ENCODE assay signal across 36 cellular contexts in genomic region chr4:32189130-32189529, GRCh38.
"Had no signal": no experiment of that assay in that cellular context is flagged by ENCODE, and none has a peak within 500 bp of the region (broad histone marks: within the 10 kb centered on the region; RNA-seq: fewer than 3 reads in every experiment).

No MANE protein-coding gene starts in this region.

- H3K4me1 ChIP-seq: Peyer's patch had no signal

- H3K27me3 ChIP-seq: brain microvascular endothelial cell, Peyer's patch had no signal

- H3K27ac ChIP-seq: brain microvascular endothelial cell, Peyer's patch, WERI-Rb-1 had no signal

- H3K27ac Mint-ChIP-seq: activated CD4-positive, alpha-beta memory T cell treated with anti-CD3 and anti-CD28 coated beads, Interleukin-2, amount 10 ng/mL, durations not matched to agents 7 days and 5 days; activated CD8-positive, alpha-beta memory T cell treated with anti-CD3 and anti-CD28 coated beads, Interleukin-2, amount 10 ng/mL, durations not matched to agents 7 days and 5 days; activated naive CD8-positive, alpha-beta T cell treated with anti-CD3 and anti-CD28 coated beads for 36 hours had no signal

- H3K27me3 Mint-ChIP-seq: activated CD4-positive, alpha-beta memory T cell treated with anti-CD3 and anti-CD28 coated beads, Interleukin-2, amount 10 ng/mL, durations not matched to agents 7 days and 5 days; activated CD8-positive, alpha-beta memory T cell treated with anti-CD3 and anti-CD28 coated beads, Interleukin-2, amount 10 ng/mL, durations not matched to agents 7 days and 5 days; activated naive CD8-positive, alpha-beta T cell treated with anti-CD3 and anti-CD28 coated beads for 36 hours; central memory CD8-positive, alpha-beta T cell had no signal

- DNase-seq: activated CD4-positive, alpha-beta memory T cell treated with anti-CD3 and anti-CD28 coated beads, Interleukin-2, amount 10 ng/mL, durations not matched to agents 7 days and 5 days; activated CD4-positive, alpha-beta T cell treated with anti-CD3 and anti-CD28 coated beads for 1 hour; activated CD4-positive, alpha-beta T cell treated with anti-CD3 and anti-CD28 coated beads for 48 hours; activated CD4-positive, CD25-positive, alpha-beta regulatory T cell; activated CD8-positive, alpha-beta memory T cell treated with anti-CD3 and anti-CD28 coated beads for 24 hours; activated CD8-positive, alpha-beta memory T cell treated with anti-CD3 and anti-CD28 coated beads, Interleukin-2, amount 10 ng/mL, durations not matched to agents 7 days and 5 days; activated CD8-positive, alpha-beta memory T cell treated with anti-CD3 and anti-CD28 coated beads, Interleukin-2, amount 50 U/mL, for 48 hours; activated effector memory CD4-positive, alpha-beta T cell treated with Interleukin-2 at 50 U/mL for 16 hours; activated naive CD4-positive, alpha-beta T cell treated with anti-CD3 and anti-CD28 coated beads, Interleukin-2, amount 50 U/mL, for 16 hours; activated naive CD8-positive, alpha-beta T cell treated with anti-CD3 and anti-CD28 coated beads for 36 hours; activated T-cell treated with anti-CD3 and anti-CD28 coated beads, Interleukin-2, amount 50 U/mL, for 48 hours; amniotic stem cell; brain microvascular endothelial cell; NCI-H146; NCI-H187; NCI-H2029 treated with DMSO at 0.1 percent for 48 hours; NCI-H2107; NCI-H2171; NCI-H2227 treated with DMSO at 0.1 percent for 48 hours; NCI-H446; NCI-H510A treated with DMSO at 0.1 percent for 48 hours; NCI-H526 treated with DMSO at 0.1 percent for 48 hours; NCI-H82; NK-92 treated with Interleukin-12 subunit alpha and Interleukin-12 subunit beta, amount 100 ng/mL, for 24 hours; PC-3; Peyer's patch; RPMI8226; SIG-M5; SW 1271; T-helper 1 cell; T-helper 2 cell; T-helper 9 cell; WERI-Rb-1 had no signal

- H3K4me3 ChIP-seq: K562, Peyer's patch had no signal

- ATAC-seq: activated CD8-positive, alpha-beta memory T cell treated with anti-CD3 and anti-CD28 coated beads, Interleukin-2, amount 10 ng/mL, durations not matched to agents 7 days and 5 days; K562; PC-3; Right ventricle myocardium inferior had no signal

- H3K36me3 ChIP-seq: brain microvascular endothelial cell, Peyer's patch, WERI-Rb-1 had no signal

- H3K4me1 Mint-ChIP-seq: activated CD4-positive, alpha-beta memory T cell treated with anti-CD3 and anti-CD28 coated beads, Interleukin-2, amount 10 ng/mL, durations not matched to agents 7 days and 5 days; activated CD8-positive, alpha-beta memory T cell treated with anti-CD3 and anti-CD28 coated beads, Interleukin-2, amount 10 ng/mL, durations not matched to agents 7 days and 5 days; activated naive CD8-positive, alpha-beta T cell treated with anti-CD3 and anti-CD28 coated beads for 36 hours; central memory CD8-positive, alpha-beta T cell had no signal

- H3K4me3 Mint-ChIP-seq: activated CD4-positive, alpha-beta memory T cell treated with anti-CD3 and anti-CD28 coated beads, Interleukin-2, amount 10 ng/mL, durations not matched to agents 7 days and 5 days; activated CD8-positive, alpha-beta memory T cell treated with anti-CD3 and anti-CD28 coated beads, Interleukin-2, amount 10 ng/mL, durations not matched to agents 7 days and 5 days; activated naive CD8-positive, alpha-beta T cell treated with anti-CD3 and anti-CD28 coated beads for 36 hours; central memory CD8-positive, alpha-beta T cell had no signal

- H3K36me3 Mint-ChIP-seq: activated CD8-positive, alpha-beta memory T cell treated with anti-CD3 and anti-CD28 coated beads, Interleukin-2, amount 10 ng/mL, durations not matched to agents 7 days and 5 days; activated naive CD8-positive, alpha-beta T cell treated with anti-CD3 and anti-CD28 coated beads for 36 hours had no signal

- H3K9me3 ChIP-seq: Peyer's patch had no signal
